8 cellular contexts compared by ENCODE assay signal in genomic region chr18:23134780-23135678, GRCh38. TPM values are rescaled to one million over a fixed set of nuclear protein-coding genes. Genes with fewer than 3 reads are reported as not detected.
A peak's percentile ranks its signal among the peaks of the same experiment; 100 is the strongest.
DNase-seq lines count a peak whose midpoint lies in the region; ATAC-seq and TF ChIP-seq lines count a peak whose summit lies in the region.

Gene CABLES1 (plus strand): TSS chr18:23135485. CDS start chr18:23135763, 278 bp downstream.

- DNase-seq in AG04450 (ENCODE audit: low read depth, low spot score) (no peak), SJCRH30 (peak; percentile 62 to 65), brain microvascular endothelial cell (peak; percentile 43), iPS-NIHi11 (ENCODE audit: low spot score) (peak; percentile 71), gastrocnemius medialis (peak; percentile 36 to 41)

- in situ Hi-C loops in brain microvascular endothelial cell (cut with HindIII; ENCODE audit: low pct_ligation_motif_present, low sequenced_read_pairs) (no loop called here), gastrocnemius medialis (cut with MboI; ENCODE audit: low sequenced_read_pairs in 4 of 4) (loop anchor here (5.0 to 25.0 kb wide), 5 partner anchors 222 to 452 kb away; partner anchors contain the start of gene NPC1 (in 1 of the 4))

- POLR2A ChIA-PET in AG04450 (lab: Yijun Ruan, JAX), result interaction anchor here (0.6 to 1.6 kb wide), 4 partner anchors 89 to 272 kb away, joined by 3 to 4 read pairs (median 3); no protein-coding TSS in a partner anchor

- H3K9me3 ChIP-seq in AG04450 (ENCODE audit: control insufficient read depth, insufficient read depth, low read length) (no peaks in the 10 kb centered on the region; the same call in 1 of the 2 replicates), SJCRH30 (replicated peaks) (no peaks in the 10 kb centered on the region), gastrocnemius medialis (no peaks in the 10 kb centered on the region)

- no peak for TF ChIP-seq CTCF in AG04450 (IDR thresholded peaks at IDR 0.05; ENCODE audit: low read depth, low read length)
- TF ChIP-seq CTCF in brain microvascular endothelial cell (IDR thresholded peaks at IDR 0.05; ENCODE audit: low read depth, low read length, missing control alignments), result no peak
- no peak for TF ChIP-seq CTCF in gastrocnemius medialis (IDR thresholded peaks at IDR 0.05 in 4 of 5, conservative IDR thresholded peaks at IDR 0.05 in 1 of 5)

- H3K4me1 ChIP-seq in SJCRH30 (peaks cover 8% of the 10 kb centered on the region), gastrocnemius medialis (peaks cover 6 to 12% of the 10 kb centered on the region in 2 donors)

- peak; percentile 37 to 82 for TF ChIP-seq POLR2A in gastrocnemius medialis (IDR thresholded peaks at IDR 0.05)

- no peaks in the 10 kb centered on the region for H3K36me3 ChIP-seq in SJCRH30
- H3K36me3 ChIP-seq in brain microvascular endothelial cell (replicated peaks), result no peaks in the 10 kb centered on the region
- H3K36me3 ChIP-seq in gastrocnemius medialis, result no peaks in the 10 kb centered on the region

- H3K4me3 ChIP-seq in AG04450 (ENCODE audit: low read depth, low read length) (peak within 1 kb of the TSS; percentile 75), SJCRH30 (peak within 1 kb of the TSS; percentile 78), brain microvascular endothelial cell (ENCODE audit: low read depth, low read length) (peak within 1 kb of the TSS; percentile 67), gastrocnemius medialis (peak within 1 kb of the TSS; percentile 51 to 67 (median 62))

- ATAC-seq in GM18498 (IDR thresholded peaks at IDR 0.05; ENCODE audit: unreplicated experiment) (peak; percentile 41), HG03442 (IDR thresholded peaks at IDR 0.05; ENCODE audit: unreplicated experiment) (peak; percentile 20), gastrocnemius medialis (peak; percentile 38 to 61), HG03460 (IDR thresholded peaks at IDR 0.05; ENCODE audit: unreplicated experiment) (no peak)

- CTCF ChIA-PET in AG04450 (lab: Charles Lee), result interaction anchor here (0.6 to 1.0 kb wide), 2 partner anchors 275 to 277 kb away, joined by 3 read pairs; no protein-coding TSS in a partner anchor

- intact Hi-C loops in gastrocnemius medialis (cut with DNase I; ENCODE audit: low total_unique reads), result loop anchor here (2.0 to 10.0 kb wide), 4 partner anchors 278 to 1140 kb away; partner anchors contain the start of genes NPC1 and RMC1

- H3K27me3 ChIP-seq in AG04450 (ENCODE audit: control insufficient read depth, insufficient read depth, low read length) (no peaks in the 10 kb centered on the region), SJCRH30 (no peaks in the 10 kb centered on the region), brain microvascular endothelial cell (replicated peaks) (no peaks in the 10 kb centered on the region), gastrocnemius medialis (peaks cover 9 to 28% (median 21%) of the 10 kb centered on the region in 3 donors)

- peak within 1 kb of the TSS; percentile 47 for H3K27ac ChIP-seq in AG04450 (ENCODE audit: low read depth, low read length)
- peak within 1 kb of the TSS; percentile 83 for H3K27ac ChIP-seq in SJCRH30
- peak within 1 kb of the TSS; percentile 30 for H3K27ac ChIP-seq in brain microvascular endothelial cell
- peak within 1 kb of the TSS; percentile 60 to 75 (median 66) for H3K27ac ChIP-seq in gastrocnemius medialis

RNA-seq across cellular contexts. Expression of gene CABLES1, which starts in this region (rescaled TPM):
- polyA plus RNA-seq in AG04450 (2011; rRNA removed), result 25.7 and 29.6 TPM in 2 replicates
- polyA minus RNA-seq in AG04450 (2011; rRNA and poly(A)+ RNA removed), result 24.5 TPM in 2 replicates
- total RNA-seq in SJCRH30 (2014; rRNA removed; shearing (Covaris generic)), result 21.9 and 22.8 TPM in 2 replicates
- total RNA-seq in gastrocnemius medialis, result 1 to 10 TPM in 3 of 4 donors, under 1 TPM in 1; 0.58 to 1.6 (median 1.3) TPM

Comparison
In these comparisons a context has a peak if more than half of its experiments do, and no peak if none do; other contexts are left out.
1. H3K27ac ChIP-seq: peak in every context shown above with its lines; median percentile 83 in SJCRH30; 66 in gastrocnemius medialis; 47 in AG04450; 30 in brain microvascular endothelial cell.